Comparison of ENCODE assay signal across 32 cellular contexts in the genomic region with DNA sequence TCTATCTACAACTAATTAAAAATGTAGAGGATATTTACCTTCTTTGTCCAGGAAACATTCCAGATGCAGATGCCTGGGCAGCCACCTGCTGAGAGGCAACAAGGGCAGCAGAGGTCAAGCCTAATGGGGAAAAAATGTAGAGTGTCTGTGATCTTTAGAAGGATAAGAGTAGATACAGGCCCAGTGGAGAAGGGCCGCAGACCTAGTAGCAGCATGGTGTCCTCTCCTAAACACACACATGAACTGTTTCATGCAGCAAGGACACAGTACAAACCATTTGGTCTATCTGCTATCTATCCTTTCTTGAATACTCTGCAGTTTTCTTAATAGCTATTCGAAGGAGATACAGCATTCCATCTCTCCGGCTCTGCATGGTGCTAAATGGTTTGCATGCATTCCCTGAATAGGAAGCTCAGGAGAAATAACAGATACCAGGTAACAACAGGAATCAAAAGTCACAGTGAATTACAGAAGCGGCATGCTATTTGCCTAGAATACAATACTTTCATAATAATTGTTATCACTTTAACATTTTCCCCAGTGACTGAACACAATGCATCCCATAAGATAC.
DNase-seq lines count a peak whose midpoint lies in the region; ATAC-seq and TF ChIP-seq lines count a peak whose summit lies in the region.
"Had no signal": no experiment of that assay in that cellular context is flagged by ENCODE, and none has a peak within 500 bp of the region (broad histone marks: within the 10 kb centered on the region; RNA-seq: fewer than 3 reads in every experiment).

No MANE protein-coding gene starts in this region.

- H4K12ac ChIP-seq in trophoblast cell (ENCODE audit: low read depth, low read length): no peak overlapping the region

- H3K79me1 ChIP-seq in H9 (ENCODE audit: insufficient read depth, low read depth, low read length, poor library complexity, severe bottlenecking): no peaks in the 10 kb centered on the region
- peaks cover 13% of the 10 kb centered on the region for H3K79me1 ChIP-seq in trophoblast cell (ENCODE audit: low read length)

- H3K56ac ChIP-seq in H9 (ENCODE audit: insufficient read length, low read depth, low read length): no peak overlapping the region

- H3K18ac ChIP-seq in H9 (ENCODE audit: insufficient read length, low read depth, low read length) (no peak overlapping the region), trophoblast cell (ENCODE audit: low read length) (no peak overlapping the region)

- H2BK12ac ChIP-seq in H9 (ENCODE audit: insufficient read length, low read depth, low read length) (no peak overlapping the region), trophoblast cell (ENCODE audit: low read length) (no peak overlapping the region)

- H3K14ac ChIP-seq in H9 (ENCODE audit: insufficient read depth, low read length) (no peak overlapping the region), trophoblast cell (ENCODE audit: low read length) (no peak overlapping the region)

- H3K4ac ChIP-seq in H9 (ENCODE audit: low read depth, low read length) (no peak overlapping the region), trophoblast cell (ENCODE audit: low read depth, low read length) (no peak overlapping the region)

- no peak overlapping the region for H4K5ac ChIP-seq in H9 (ENCODE audit: insufficient read length, low read depth, low read length)

- no CpG with 5 or more reads among the region's 4 CpGs for WGBS in H9 (ENCODE audit: extremely low coverage, insufficient read length, low lambda C conversion rate)
- no CpG with 5 or more reads among the region's 4 CpGs for WGBS in trophoblast cell (ENCODE audit: extremely low coverage, insufficient coverage, insufficient read length)

- peaks cover 70 to 71% of the 10 kb centered on the region in 2 experiments for H3K4me1 Mint-ChIP-seq in H9
- H3K4me1 Mint-ChIP-seq: activated naive CD4-positive, alpha-beta T cell treated with anti-CD3 and anti-CD28 coated beads, Interleukin-2, amount 50 U/mL, for 24 hours; activated T-helper 17 cell treated with anti-CD3 and anti-CD28 coated beads, Interleukin-2, amount 50 U/mL, for 72 hours; memory B cell; stimulated activated naive CD8-positive, alpha-beta T cell treated with anti-CD3 and anti-CD28 coated beads, Interleukin-15, amount 100 ng/mL, for 72 hours had no signal

- H3K4me1 ChIP-seq in H9 (ENCODE audit: insufficient read depth, low read length) (peaks cover 15% of the 10 kb centered on the region), trophoblast cell (ENCODE audit: control insufficient read depth in 1 of 2, insufficient read depth in 2 of 2, low read length in 2 of 2) (peaks cover 4 to 8% of the 10 kb centered on the region in 2 experiments)
- H3K4me1 ChIP-seq: BLaER1 treated with 17β-estradiol and CSF1 and Interleukin-3, amounts not matched to agents 10 nM and 100 nM; breast epithelium; tibial artery had no signal

- H2BK20ac ChIP-seq in H9 (ENCODE audit: low read depth, low read length, poor library complexity, severe bottlenecking): no peak overlapping the region

- H3T11ph ChIP-seq in H9 (ENCODE audit: low read length): no peak overlapping the region

- no peak overlapping the region for H3K4me3 ChIP-seq in trophoblast cell (ENCODE audit: low read depth, low read length)
- H3K4me3 ChIP-seq: BLaER1 treated with 17β-estradiol and CSF1 and Interleukin-3, amounts not matched to agents 10 nM and 100 nM; breast epithelium; PC-9; skin epidermis; tibial artery had no signal

- no peak overlapping the region for H3K23ac ChIP-seq in H9 (ENCODE audit: insufficient read length, low read depth, low read length)
- no peak overlapping the region for H3K23ac ChIP-seq in trophoblast cell (ENCODE audit: low read length)

- H2BK15ac ChIP-seq in H9 (ENCODE audit: low read depth, low read length): no peak overlapping the region

- no peaks in the 10 kb centered on the region for H3K23me2 ChIP-seq in H9 (ENCODE audit: insufficient read length, low read depth, low read length, poor library complexity, severe bottlenecking)

- H3K9me3 ChIP-seq in H9 (ENCODE audit: control insufficient read depth, low read depth, low read length): no peaks in the 10 kb centered on the region
- H3K9me3 ChIP-seq in trophoblast cell (ENCODE audit: insufficient read depth, low read depth, low read length): no peaks in the 10 kb centered on the region
- H3K9me3 ChIP-seq: BLaER1 treated with 17β-estradiol and CSF1 and Interleukin-3, amounts not matched to agents 10 nM and 100 nM; breast epithelium; tibial artery had no signal

- H4K8ac ChIP-seq in H9 (replicated peaks; ENCODE audit: insufficient read length, low read depth, low read length) (no peak overlapping the region), trophoblast cell (ENCODE audit: low read depth, low read length) (no peak overlapping the region)

- H2AK5ac ChIP-seq in H9 (ENCODE audit: insufficient read length, low read length): no peak overlapping the region
- no peak overlapping the region for H2AK5ac ChIP-seq in trophoblast cell (ENCODE audit: low read length)

- peak; percentile 63 for DNase-seq in H9
- DNase-seq in NCI-H2227 (lab: John Stamatoyannopoulos, UW; ENCODE audit: unreplicated experiment): peak; percentile 8
- peak; percentile 52 for DNase-seq in iPS DF 19.7 (ENCODE audit: low read depth, low spot score)
- DNase-seq in trophoblast cell: peak; percentile 49 to 88
- DNase-seq in activated CD4-positive, alpha-beta T cell treated with anti-CD3 and anti-CD28 coated beads for 48 hours: no peak
- DNase-seq: activated B cell treated with CpG ODN at 0.5 μM for 24 hours; activated CD4-positive, alpha-beta T cell treated with anti-CD3 and anti-CD28 coated beads, Interleukin-2, amount 50 U/mL, for 4 hours; amygdala; COR-L47; DMS79; effector CD8-positive, alpha-beta T cell; erythroblast; GF-D8; HFFc6; NCI-H187; NCI-H2171; NCI-H524 treated with DMSO at 0.1 percent for 48 hours; occipital lobe; PC-9; SHP77; stimulated activated naive CD8-positive, alpha-beta T cell treated with anti-CD3 and anti-CD28 coated beads, Interleukin-15, amount 100 ng/mL, for 72 hours; tibial artery had no signal

- no peaks in the 10 kb centered on the region for H3K79me2 ChIP-seq in H9 (ENCODE audit: insufficient read depth, low read length)
- H3K79me2 ChIP-seq in trophoblast cell (ENCODE audit: control insufficient read depth, insufficient read depth, low read length, poor library complexity): no peaks in the 10 kb centered on the region

- H3K27ac ChIP-seq in H9 (ENCODE audit: insufficient read length, low read depth, low read length) (peak overlapping the region; percentile 47), trophoblast cell (ENCODE audit: low read depth, low read length) (peak overlapping the region; percentile 76)
- H3K27ac ChIP-seq: BLaER1 treated with 17β-estradiol and CSF1 and Interleukin-3, amounts not matched to agents 10 nM and 100 nM; breast epithelium; HL-60; PC-9; skin epidermis; tibial artery had no signal

- H2BK120ac ChIP-seq in H9 (ENCODE audit: low read depth, low read length, poor library complexity, severe bottlenecking) (no peak overlapping the region), trophoblast cell (ENCODE audit: insufficient read depth, low read length, poor library complexity) (no peak overlapping the region)

- H3K27me3 Mint-ChIP-seq in H9 (ENCODE audit: low read depth): no peaks in the 10 kb centered on the region; the same call in 1 of the 2 replicates
- H3K27me3 Mint-ChIP-seq: activated B cell treated with CpG ODN at 0.5 μM for 24 hours, memory B cell had no signal

- H4K20me1 ChIP-seq in H9 (ENCODE audit: control insufficient read depth, insufficient read depth, insufficient read length): no peaks in the 10 kb centered on the region

- H4K91ac ChIP-seq in H9 (ENCODE audit: insufficient read length, low read depth, low read length) (no peak overlapping the region), trophoblast cell (ENCODE audit: low read depth, low read length) (no peak overlapping the region)

- H3K27me3 ChIP-seq in H9 (ENCODE audit: insufficient read depth, low read length) (no peaks in the 10 kb centered on the region), trophoblast cell (ENCODE audit: insufficient read depth, low read length) (no peaks in the 10 kb centered on the region)
- H3K27me3 ChIP-seq: breast epithelium, tibial artery had no signal

- peaks cover 32 to 51% (median 51%) of the 10 kb centered on the region in 3 experiments; a peak in 6 of 7 replicates for H3K36me3 Mint-ChIP-seq in H9 (ENCODE audit: insufficient read depth in 1 of 3, low read depth in 3 of 3)
- H3K36me3 Mint-ChIP-seq: activated naive CD4-positive, alpha-beta T cell treated with anti-CD3 and anti-CD28 coated beads, Interleukin-2, amount 50 U/mL, for 24 hours had no signal

- peak overlapping the region in 1 of 2 experiments; percentile 33; a peak in 3 of 5 replicates for H3K4me3 Mint-ChIP-seq in H9
- H3K4me3 Mint-ChIP-seq: activated B cell treated with CpG ODN at 0.5 μM for 24 hours; activated naive CD4-positive, alpha-beta T cell treated with anti-CD3 and anti-CD28 coated beads, Interleukin-2, amount 50 U/mL, for 24 hours; activated T-helper 17 cell treated with anti-CD3 and anti-CD28 coated beads, Interleukin-2, amount 50 U/mL, for 72 hours; HFFc6; memory B cell; stimulated activated naive CD8-positive, alpha-beta T cell treated with anti-CD3 and anti-CD28 coated beads, Interleukin-15, amount 100 ng/mL, for 72 hours had no signal

- H3K4me2 ChIP-seq in H9 (ENCODE audit: insufficient read depth, insufficient read length, low read length): peak overlapping the region; percentile 26
- no peak overlapping the region for H3K4me2 ChIP-seq in trophoblast cell (ENCODE audit: low read length)
- H3K4me2 ChIP-seq: BLaER1 treated with 17β-estradiol and CSF1 and Interleukin-3, amounts not matched to agents 10 nM and 100 nM; PC-9 had no signal

- peak overlapping the region; percentile 2 to 96 (median 91); a peak in 5 of 7 replicates for H3K27ac Mint-ChIP-seq in H9
- H3K27ac Mint-ChIP-seq: activated B cell treated with CpG ODN at 0.5 μM for 24 hours; activated T-helper 17 cell treated with anti-CD3 and anti-CD28 coated beads, Interleukin-2, amount 50 U/mL, for 72 hours; HFFc6; memory B cell; stimulated activated naive CD8-positive, alpha-beta T cell treated with anti-CD3 and anti-CD28 coated beads, Interleukin-15, amount 100 ng/mL, for 72 hours had no signal

- H2BK5ac ChIP-seq in H9 (ENCODE audit: insufficient read length, low read length) (no peak overlapping the region), trophoblast cell (ENCODE audit: low read depth, low read length, poor library complexity) (no peak overlapping the region)

- H3K9me3 Mint-ChIP-seq in H9: no peaks in the 10 kb centered on the region
- H3K9me3 Mint-ChIP-seq: activated B cell treated with CpG ODN at 0.5 μM for 24 hours; activated naive CD4-positive, alpha-beta T cell treated with anti-CD3 and anti-CD28 coated beads, Interleukin-2, amount 50 U/mL, for 24 hours; activated T-helper 17 cell treated with anti-CD3 and anti-CD28 coated beads, Interleukin-2, amount 50 U/mL, for 72 hours; HFFc6; memory B cell; stimulated activated naive CD8-positive, alpha-beta T cell treated with anti-CD3 and anti-CD28 coated beads, Interleukin-15, amount 100 ng/mL, for 72 hours had no signal

- H2AFZ ChIP-seq in H9 (ENCODE audit: low read length) (no peak overlapping the region), trophoblast cell (ENCODE audit: insufficient read depth, low read length, poor library complexity) (no peak overlapping the region)
- H2AFZ ChIP-seq: PC-9 had no signal

- ATAC-seq in HG03025 (IDR thresholded peaks at IDR 0.05; ENCODE audit: low FRiP score, unreplicated experiment): no peak
- no peak for ATAC-seq in GM18870 (IDR thresholded peaks at IDR 0.05; ENCODE audit: unreplicated experiment)
- ATAC-seq: activated T-helper 17 cell treated with anti-CD3 and anti-CD28 coated beads, Interleukin-2, amount 50 U/mL, for 72 hours; left lobe of liver; stimulated activated naive CD8-positive, alpha-beta T cell treated with anti-CD3 and anti-CD28 coated beads, Interleukin-15, amount 100 ng/mL, for 72 hours had no signal

- H3K9ac ChIP-seq in H9 (ENCODE audit: extremely low read depth, insufficient read length, low read length): no peak overlapping the region
- H3K9ac ChIP-seq in trophoblast cell (ENCODE audit: low read length): no peak overlapping the region
- H3K9ac ChIP-seq: BLaER1 treated with 17β-estradiol and CSF1 and Interleukin-3, amounts not matched to agents 10 nM and 100 nM had no signal

- no peak for TF ChIP-seq CTCF in H9 (conservative IDR thresholded peaks at IDR 0.05)

- H3K36me3 ChIP-seq in trophoblast cell (ENCODE audit: control insufficient read depth in 1 of 2, insufficient read depth in 2 of 2, low read length in 2 of 2): peaks cover 4 to 5% of the 10 kb centered on the region in 2 experiments
- H3K36me3 ChIP-seq: breast epithelium had no signal
